ENCODE assay signal across 7 cellular contexts in the genomic region with DNA sequence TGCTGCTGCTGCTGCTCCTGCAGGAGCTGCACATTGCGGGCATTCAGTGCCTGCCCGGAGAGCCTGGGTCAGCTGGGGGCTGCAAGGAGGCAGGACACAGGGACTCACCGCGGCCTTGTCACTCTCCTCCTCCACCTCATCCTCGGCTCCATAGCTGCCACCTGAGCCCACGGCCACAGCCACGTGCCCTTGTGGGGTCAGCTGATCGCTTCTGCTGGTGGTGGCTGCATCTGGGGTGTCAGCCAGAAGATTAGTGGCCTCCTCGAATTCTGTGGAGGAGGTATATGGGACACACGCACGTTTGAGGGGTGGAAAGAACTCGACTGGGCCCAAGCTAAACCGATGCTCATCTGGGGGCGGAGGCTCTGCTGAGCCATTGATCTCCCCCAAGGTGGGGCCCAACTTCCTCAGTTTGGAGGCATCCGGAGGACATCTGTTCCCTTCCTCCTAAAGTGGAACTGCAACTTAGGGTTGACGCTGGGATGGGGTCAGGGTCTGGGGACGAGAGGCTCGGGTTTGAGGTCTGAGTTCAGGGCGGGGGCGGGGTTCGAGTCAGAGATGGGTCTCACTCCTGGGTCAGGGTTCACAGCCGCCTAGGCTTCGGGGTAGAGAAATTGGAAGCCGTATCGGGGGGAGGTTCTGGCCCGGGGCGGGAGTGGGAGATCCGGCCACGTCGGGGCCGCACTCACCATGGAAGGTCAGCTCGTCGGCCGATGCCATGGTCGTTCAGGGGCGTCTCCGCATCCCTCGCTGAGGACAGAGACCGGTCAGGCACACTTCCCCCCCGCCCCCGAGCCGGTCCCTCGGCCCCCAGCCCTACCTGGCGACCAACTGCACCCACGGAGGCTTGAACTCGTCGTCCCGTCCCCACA. TPM values are rescaled to one million over a fixed set of nuclear protein-coding genes. Genes with fewer than 3 reads are reported as not detected.
A peak's percentile ranks its signal among the peaks of the same experiment; 100 is the strongest.
DNase-seq lines count a peak whose midpoint lies in the region; ATAC-seq and TF ChIP-seq lines count a peak whose summit lies in the region.

No MANE protein-coding gene starts in this region.

- peak overlapping the region; percentile 94 for H3K4me3 ChIP-seq in MG63
- H3K4me3 ChIP-seq in brain microvascular endothelial cell (ENCODE audit: low read depth, low read length): peak overlapping the region; percentile 90
- H3K4me3 ChIP-seq in lower leg skin (ENCODE audit: low read depth, poor library complexity, severe bottlenecking): peak overlapping the region; percentile 71
- H3K4me3 ChIP-seq in transverse colon: peak overlapping the region; percentile 65 to 86 (median 77)

- H3K4me1 ChIP-seq in transverse colon: peaks cover 14 to 26% (median 18%) of the 10 kb centered on the region in 4 donors

- H3K27me3 ChIP-seq in MG63 (no peaks in the 10 kb centered on the region), brain microvascular endothelial cell (replicated peaks) (no peaks in the 10 kb centered on the region), transverse colon (no peaks in the 10 kb centered on the region)

- intact Hi-C loops in lower leg skin (cut with DNase I; ENCODE audit: low total_unique reads) (loop anchor here (10.0 kb wide), 1 partner anchor 53 kb away; a partner anchor contains a TSS), transverse colon (cut with DNase I; ENCODE audit: low total_unique reads) (loop anchor here (10.0 kb wide), 1 partner anchor 53 kb away; a partner anchor contains a TSS)

- in situ Hi-C loops in brain microvascular endothelial cell (cut with HindIII; ENCODE audit: low pct_ligation_motif_present, low sequenced_read_pairs): no loop called here
- in situ Hi-C loops in transverse colon (cut with MboI; ENCODE audit: low pct_ligation_motif_present in 1 of 4, low pct_unique_long_range_greater_than_20kb in 1 of 4, low sequenced_read_pairs in 3 of 4): no loop called here

- peaks cover 58% of the 10 kb centered on the region for H3K36me3 ChIP-seq in MG63
- H3K36me3 ChIP-seq in brain microvascular endothelial cell (replicated peaks): peaks cover 23% of the 10 kb centered on the region
- H3K36me3 ChIP-seq in transverse colon: peaks cover 0 to 6% (median 2%) of the 10 kb centered on the region in 4 donors

- H3K27ac ChIP-seq in brain microvascular endothelial cell: peak overlapping the region; percentile 62
- H3K27ac ChIP-seq in transverse colon: peak overlapping the region; percentile 86 to 92 (median 89)

- no peak for DNase-seq in MG63
- DNase-seq in brain microvascular endothelial cell: no peak
- DNase-seq in lower leg skin (ENCODE audit: low spot score in 2 of 2): no peak
- no peak for DNase-seq in transverse colon
- no peak for DNase-seq in iPS-NIHi7 (ENCODE audit: extremely low spot score)
- DNase-seq in LoVo (ENCODE audit: low spot score): no peak

- WGBS in lower leg skin, 2 donors: 5 to 15% methylated on average over 18 to 41 of the region's 48 CpGs
- WGBS in transverse colon (ENCODE audit: low coverage in 1 of 2), 2 donors: 6% methylated on average over 36 of the region's 48 CpGs; no CpG with 5 or more reads in 1 of the 2 donors

- H3K9me3 ChIP-seq in MG63 (no peaks in the 10 kb centered on the region), transverse colon (no peaks in the 10 kb centered on the region)

- no peak for TF ChIP-seq CTCF in brain microvascular endothelial cell (IDR thresholded peaks at IDR 0.05; ENCODE audit: low read depth, low read length, missing control alignments)
- no peak for TF ChIP-seq CTCF in lower leg skin (IDR thresholded peaks at IDR 0.05)
- TF ChIP-seq CTCF in transverse colon (IDR thresholded peaks at IDR 0.05): no peak

- TF ChIP-seq POLR2A in lower leg skin (IDR thresholded peaks at IDR 0.05): no peak
- no peak for TF ChIP-seq POLR2A in transverse colon (IDR thresholded peaks at IDR 0.05)

- TF ChIP-seq EP300 in transverse colon (IDR thresholded peaks at IDR 0.05; ENCODE audit: low read depth): no peak

- ATAC-seq in GM21360 (IDR thresholded peaks at IDR 0.05; ENCODE audit: unreplicated experiment): peak; percentile 6

RNA-seq across cellular contexts. Expression of a gene that starts 0.5 kb away (rescaled TPM):
- total RNA-seq in MG63 (2014; rRNA removed; shearing (Covaris generic); ENCODE audit: low replicate concordance): 74.6 and 82.8 TPM in 2 replicates
- total RNA-seq in lower leg skin (10 to 100 TPM; 38.4 to 55.3 (median 47.8) TPM), transverse colon (100 to 1,000 TPM in 1 of 4 donors, 10 to 100 TPM in 3; 23.6 to 134 (median 58.4) TPM)

RNA-seq across cellular contexts. Expression of a gene that starts 0.7 kb away (rescaled TPM):
- total RNA-seq in MG63 (2014; rRNA removed; shearing (Covaris generic); ENCODE audit: low replicate concordance): 29.3 and 39.2 TPM in 2 replicates
- total RNA-seq in lower leg skin (10 to 100 TPM; 39.6 to 53.2 (median 49.8) TPM), transverse colon (10 to 100 TPM; 40.0 to 45.3 (median 43.2) TPM)

RNA-seq across cellular contexts. Expression of a gene that starts 32.9 kb away (rescaled TPM):
- total RNA-seq in MG63 (2014; rRNA removed; shearing (Covaris generic); ENCODE audit: low replicate concordance): 133 and 134 TPM in 2 replicates
- 100 to 1,000 TPM in 1 of 4 donors, 10 to 100 TPM in 3; 78.4 to 115 (median 81.7) TPM for total RNA-seq in lower leg skin
- 100 to 1,000 TPM in 3 of 4 donors, 10 to 100 TPM in 1; 81.9 to 460 (median 118) TPM for total RNA-seq in transverse colon

RNA-seq across cellular contexts. Expression of a gene that starts 56.6 kb away (rescaled TPM):
- 28.9 and 45.7 TPM in 2 replicates for total RNA-seq in MG63 (2014; rRNA removed; shearing (Covaris generic); ENCODE audit: low replicate concordance)
- 10 to 100 TPM; 19.8 to 24.9 (median 21.2) TPM for total RNA-seq in lower leg skin
- total RNA-seq in transverse colon: 10 to 100 TPM; 24.9 to 47.6 (median 35.6) TPM
